In genomic region chr21:18275740-18276139, GRCh38 we compare ENCODE assay signal across 17 cellular contexts.
"Had no signal": no experiment of that assay in that cellular context is flagged by ENCODE, and none has a peak within 500 bp of the region (broad histone marks: within the 10 kb centered on the region; RNA-seq: fewer than 3 reads in every experiment).

No MANE protein-coding gene starts in this region.

- DNase-seq: activated CD4-positive, alpha-beta T cell treated with anti-CD3 and anti-CD28 coated beads for 1 hour; activated CD4-positive, alpha-beta T cell treated with anti-CD3 and anti-CD28 coated beads, Interleukin-2, amount 50 U/mL, for 4 hours; activated naive CD4-positive, alpha-beta T cell; activated T-cell treated with anti-CD3 and anti-CD28 coated beads for 4 hours; anterior cingulate cortex; brain microvascular endothelial cell; cortex of kidney; effector memory CD4-positive, alpha-beta T cell; foreskin melanocyte; kidney glomerular epithelial cell; mesendoderm; occipital lobe; psoas muscle; right lobe of liver; stimulated activated naive CD8-positive, alpha-beta T cell treated with anti-CD3 and anti-CD28 coated beads, Interleukin-15, Interleukin-2, amounts not matched to agents 100 U/mL and 50 U/mL, for 24 hours; transverse colon had no signal

- ATAC-seq: natural killer cell treated with Interleukin-12 subunit alpha and Interleukin-12 subunit beta and Interleukin-15 and Interleukin-18, amount 100 ng/mL, for 72 hours; psoas muscle; right lobe of liver; stimulated activated naive CD8-positive, alpha-beta T cell treated with anti-CD3 and anti-CD28 coated beads, Interleukin-15, Interleukin-2, amounts not matched to agents 100 U/mL and 50 U/mL, for 24 hours had no signal

- H3K27ac ChIP-seq: brain microvascular endothelial cell, psoas muscle, right lobe of liver, transverse colon had no signal

- H3K9me3 ChIP-seq: psoas muscle, right lobe of liver, transverse colon had no signal

- H3K4me1 ChIP-seq: psoas muscle, right lobe of liver, transverse colon had no signal

- H3K27me3 ChIP-seq: brain microvascular endothelial cell, right lobe of liver, transverse colon had no signal

- H3K36me3 ChIP-seq: brain microvascular endothelial cell, right lobe of liver, transverse colon had no signal

- H3K4me3 ChIP-seq: psoas muscle, right lobe of liver, transverse colon had no signal
